In the genomic region with DNA sequence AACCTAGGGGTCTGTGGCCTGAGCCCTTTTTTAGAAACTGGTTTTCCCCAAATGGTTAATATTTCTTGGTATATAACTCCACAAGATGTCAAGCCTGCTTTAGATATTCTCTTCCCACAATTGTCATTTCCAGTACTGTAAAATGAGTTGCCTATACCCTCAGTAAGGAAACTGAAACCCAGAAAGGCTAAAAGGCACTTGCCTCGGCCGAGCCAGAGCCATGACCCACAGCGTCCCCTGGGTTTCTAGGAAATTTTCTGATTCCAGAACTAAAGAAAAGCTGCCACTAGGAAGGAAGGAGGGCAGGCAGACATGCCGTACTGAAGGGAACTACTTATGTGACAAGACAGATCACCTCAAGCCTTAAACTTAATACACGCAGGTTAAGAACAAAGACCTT, we compare ENCODE assay signal across 22 cellular contexts.
DNase-seq lines count a peak whose midpoint lies in the region; ATAC-seq and TF ChIP-seq lines count a peak whose summit lies in the region.
"Had no signal": no experiment of that assay in that cellular context is flagged by ENCODE, and none has a peak within 500 bp of the region (broad histone marks: within the 10 kb centered on the region; RNA-seq: fewer than 3 reads in every experiment).

No MANE protein-coding gene starts in this region.

- no peaks in the 10 kb centered on the region for H3K9me3 Mint-ChIP-seq in memory B cell
- H3K9me3 Mint-ChIP-seq: activated CD4-positive, alpha-beta T cell treated with anti-CD3 and anti-CD28 coated beads, Interleukin-2, amount 10 ng/mL, durations not matched to agents 7 days and 5 days; HFFc6 had no signal

- H3K9ac ChIP-seq in adipocyte (ENCODE audit: low read length): peak overlapping the region; percentile 79
- H3K9ac ChIP-seq: SK-N-SH had no signal

- H3K4me3 Mint-ChIP-seq in memory B cell: peak overlapping the region; percentile 9
- H3K4me3 Mint-ChIP-seq: activated CD4-positive, alpha-beta T cell treated with anti-CD3 and anti-CD28 coated beads, Interleukin-2, amount 10 ng/mL, durations not matched to agents 7 days and 5 days; activated naive CD8-positive, alpha-beta T cell; HFFc6 had no signal

- no peaks in the 10 kb centered on the region for H3K27me3 Mint-ChIP-seq in memory B cell
- H3K27me3 Mint-ChIP-seq: activated CD4-positive, alpha-beta T cell treated with anti-CD3 and anti-CD28 coated beads, Interleukin-2, amount 10 ng/mL, durations not matched to agents 7 days and 5 days; progenitor cell of endocrine pancreas had no signal

- no peaks in the 10 kb centered on the region for H3K36me3 Mint-ChIP-seq in memory B cell
- H3K36me3 Mint-ChIP-seq: activated naive CD8-positive, alpha-beta T cell had no signal

- peaks cover 48% of the 10 kb centered on the region for H3K4me1 ChIP-seq in adipocyte (ENCODE audit: control insufficient read depth, insufficient read depth, low read length)
- H3K4me1 ChIP-seq: Peyer's patch had no signal

- peak; percentile 0; the same call in 1 of the 2 replicates for TF ChIP-seq CTCF in AG09319 (IDR thresholded peaks at IDR 0.05; ENCODE audit: low read depth, low read length)

- no peaks in the 10 kb centered on the region for H3K27me3 ChIP-seq in adipocyte (replicated peaks; ENCODE audit: control insufficient read depth, insufficient read depth, low read length)
- H3K27me3 ChIP-seq: brain microvascular endothelial cell, Peyer's patch had no signal

- H3K4me3 ChIP-seq in adipocyte (ENCODE audit: low read length): peak overlapping the region; percentile 72
- H3K4me3 ChIP-seq: lower lobe of right lung, Peyer's patch, smooth muscle cell had no signal

- DNase-seq in AG09319 (ENCODE audit: extremely low read depth, low read depth) (no peak), adipocyte (ENCODE audit: low read depth) (no peak), memory B cell (ENCODE audit: low spot score in 2 of 2) (no peak), NOMO-1 treated with dmso at 0.1 percent for 144 hours (lab: John Stamatoyannopoulos, UW; ENCODE audit: unreplicated experiment) (no peak), midbrain (lab: John Stamatoyannopoulos, UW) (no peak)
- DNase-seq: activated CD4-positive, alpha-beta T cell treated with anti-CD3 and anti-CD28 coated beads, Interleukin-2, amount 10 ng/mL, durations not matched to agents 7 days and 5 days; AML-193; brain microvascular endothelial cell; Calu3; HFFc6; lower lobe of right lung; naive thymus-derived CD4-positive, alpha-beta T cell; NCI-H226; Peyer's patch; SK-N-SH; stimulated activated CD4-positive, alpha-beta T cell treated with anti-CD3 and anti-CD28 coated beads, Interleukin-4, amount 100 ng/mL, for 24 hours had no signal

- H3K4me1 Mint-ChIP-seq in memory B cell: peaks cover 3% of the 10 kb centered on the region

- ATAC-seq in GM18870 (IDR thresholded peaks at IDR 0.05; ENCODE audit: unreplicated experiment): peak; percentile 48
- no peak for ATAC-seq in memory B cell (ENCODE audit: low read depth)
- no peak for ATAC-seq in HG03520 (IDR thresholded peaks at IDR 0.05; ENCODE audit: unreplicated experiment)
- no peak for ATAC-seq in HG03469 (IDR thresholded peaks at IDR 0.05; ENCODE audit: unreplicated experiment)
- ATAC-seq: lower lobe of right lung; naive thymus-derived CD4-positive, alpha-beta T cell had no signal

- H3K9me3 ChIP-seq in adipocyte (ENCODE audit: control insufficient read depth, low read length): no peaks in the 10 kb centered on the region
- H3K9me3 ChIP-seq: lower lobe of right lung, Peyer's patch, SK-N-SH had no signal

- no peaks in the 10 kb centered on the region for H3K36me3 ChIP-seq in adipocyte (ENCODE audit: control insufficient read depth, insufficient read depth, low read length, severe bottlenecking)
- H3K36me3 ChIP-seq: brain microvascular endothelial cell, lower lobe of right lung, Peyer's patch had no signal

- H3K27ac Mint-ChIP-seq in memory B cell: no peak overlapping the region
- H3K27ac Mint-ChIP-seq: activated CD4-positive, alpha-beta T cell treated with anti-CD3 and anti-CD28 coated beads, Interleukin-2, amount 10 ng/mL, durations not matched to agents 7 days and 5 days; activated naive CD8-positive, alpha-beta T cell; HFFc6; progenitor cell of endocrine pancreas had no signal
